1 cellular context compared by ENCODE assay signal in the genomic region with DNA sequence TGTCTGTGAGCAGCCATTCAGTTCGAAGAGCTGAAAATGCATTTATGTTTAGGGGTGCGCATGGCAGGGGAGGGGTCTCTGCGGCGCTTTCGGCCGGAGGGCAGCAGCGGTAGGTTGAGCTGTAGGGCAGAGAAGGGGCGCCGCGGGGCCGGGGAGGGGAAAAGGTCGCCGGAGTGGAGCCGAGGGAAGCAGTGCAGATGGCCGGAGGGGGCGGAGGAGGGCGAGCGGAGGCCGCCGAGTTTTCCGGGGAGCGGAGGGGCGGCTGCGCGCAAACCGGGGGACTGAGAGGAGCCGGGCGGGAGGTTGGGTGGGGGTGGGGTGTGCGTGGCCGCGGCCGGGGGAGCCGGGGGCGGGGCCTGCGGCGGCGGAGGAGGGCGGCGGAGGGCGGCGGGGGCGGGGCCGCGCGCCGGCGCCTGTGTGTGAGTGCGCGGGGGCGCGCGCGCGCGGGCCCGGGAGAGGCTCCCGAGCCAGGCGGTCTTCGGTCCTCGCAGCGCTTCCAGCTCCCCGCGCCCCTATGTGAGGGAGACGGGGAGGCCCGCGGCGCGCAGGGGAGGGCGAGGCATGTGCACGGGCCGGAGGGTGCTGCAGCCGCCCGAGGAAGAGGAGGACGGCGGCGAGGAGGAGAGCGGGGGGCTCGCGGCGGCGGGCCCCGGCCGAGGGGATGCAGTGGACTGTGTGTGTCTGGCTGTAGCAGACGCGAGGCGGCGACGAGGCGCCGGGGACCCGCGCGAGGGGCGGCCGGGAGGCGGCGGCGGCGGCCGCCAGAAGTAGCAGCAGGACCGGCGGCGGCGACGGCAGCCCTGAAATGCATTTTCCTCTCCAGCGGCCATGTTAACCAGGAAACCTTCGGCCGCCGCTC.
TF ChIP-seq lines count a peak whose summit lies in the region.

Gene DYRK2, plus strand, starts transcription at position 440 of the 859 bp plus-strand sequence. Its CDS starts 389 bp downstream, at position 829.

TF ChIP-seq in GM12878, 131 proteins besides CTCF, POLR2A, EP300 and RAD21 (continued from another document):
- no peak for TF ChIP-seq STAT3 (IDR thresholded peaks at IDR 0.05; ENCODE audit: low read depth, low read length)
- TF ChIP-seq CHD4 (IDR thresholded peaks at IDR 0.05) = no peak
- no peak for TF ChIP-seq KLF5 (IDR thresholded peaks at IDR 0.05; ENCODE audit: partially characterized antibody)
- TF ChIP-seq ASH2L (IDR thresholded peaks at IDR 0.05; ENCODE audit: borderline replicate concordance, low read depth) = no peak
- no peak for TF ChIP-seq CBX5 (IDR thresholded peaks at IDR 0.05; ENCODE audit: low read depth)
- 0 out of 2 replicates have a peak, but pooled peaks have one; percentile 12 for TF ChIP-seq TCF3 (IDR thresholded peaks at IDR 0.05; ENCODE audit: borderline replicate concordance, insufficient read depth, low read depth, low read length)
- no peak for TF ChIP-seq WRNIP1 (IDR thresholded peaks at IDR 0.05; ENCODE audit: borderline replicate concordance, low read depth, low read length)
- TF ChIP-seq RELA (IDR thresholded peaks at IDR 0.05; ENCODE audit: borderline replicate concordance, partially characterized antibody) = peak; percentile 31
- no peak for TF ChIP-seq ZNF384 (IDR thresholded peaks at IDR 0.05; ENCODE audit: borderline replicate concordance, low read depth, low read length)
- no peak for TF ChIP-seq TCF7 (IDR thresholded peaks at IDR 0.05; ENCODE audit: borderline replicate concordance)
